ENCODE assay signal across 1 cellular context in genomic region chr20:62303327-62304226, GRCh38.
TF ChIP-seq lines count a peak whose summit lies in the region.

No MANE protein-coding gene starts in this region.

TF ChIP-seq in HepG2, 621 proteins besides CTCF, POLR2A, EP300 and RAD21 (continued from another document and continues in another):
- TF ChIP-seq, protein P1, sequence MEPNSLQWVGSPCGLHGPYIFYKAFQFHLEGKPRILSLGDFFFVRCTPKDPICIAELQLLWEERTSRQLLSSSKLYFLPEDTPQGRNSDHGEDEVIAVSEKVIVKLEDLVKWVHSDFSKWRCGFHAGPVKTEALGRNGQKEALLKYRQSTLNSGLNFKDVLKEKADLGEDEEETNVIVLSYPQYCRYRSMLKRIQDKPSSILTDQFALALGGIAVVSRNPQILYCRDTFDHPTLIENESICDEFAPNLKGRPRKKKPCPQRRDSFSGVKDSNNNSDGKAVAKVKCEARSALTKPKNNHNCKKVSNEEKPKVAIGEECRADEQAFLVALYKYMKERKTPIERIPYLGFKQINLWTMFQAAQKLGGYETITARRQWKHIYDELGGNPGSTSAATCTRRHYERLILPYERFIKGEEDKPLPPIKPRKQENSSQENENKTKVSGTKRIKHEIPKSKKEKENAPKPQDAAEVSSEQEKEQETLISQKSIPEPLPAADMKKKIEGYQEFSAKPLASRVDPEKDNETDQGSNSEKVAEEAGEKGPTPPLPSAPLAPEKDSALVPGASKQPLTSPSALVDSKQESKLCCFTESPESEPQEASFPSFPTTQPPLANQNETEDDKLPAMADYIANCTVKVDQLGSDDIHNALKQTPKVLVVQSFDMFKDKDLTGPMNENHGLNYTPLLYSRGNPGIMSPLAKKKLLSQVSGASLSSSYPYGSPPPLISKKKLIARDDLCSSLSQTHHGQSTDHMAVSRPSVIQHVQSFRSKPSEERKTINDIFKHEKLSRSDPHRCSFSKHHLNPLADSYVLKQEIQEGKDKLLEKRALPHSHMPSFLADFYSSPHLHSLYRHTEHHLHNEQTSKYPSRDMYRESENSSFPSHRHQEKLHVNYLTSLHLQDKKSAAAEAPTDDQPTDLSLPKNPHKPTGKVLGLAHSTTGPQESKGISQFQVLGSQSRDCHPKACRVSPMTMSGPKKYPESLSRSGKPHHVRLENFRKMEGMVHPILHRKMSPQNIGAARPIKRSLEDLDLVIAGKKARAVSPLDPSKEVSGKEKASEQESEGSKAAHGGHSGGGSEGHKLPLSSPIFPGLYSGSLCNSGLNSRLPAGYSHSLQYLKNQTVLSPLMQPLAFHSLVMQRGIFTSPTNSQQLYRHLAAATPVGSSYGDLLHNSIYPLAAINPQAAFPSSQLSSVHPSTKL (CRISPR knock-in tag; IDR thresholded peaks at IDR 0.05) = peak; percentile 41
- TF ChIP-seq CERS6 (CRISPR knock-in tag; IDR thresholded peaks at IDR 0.05) (0 out of 2 replicates have a peak, but pooled peaks have one; percentile 55), SNAPC5 (CRISPR knock-in tag; IDR thresholded peaks at IDR 0.05; ENCODE audit: borderline replicate concordance) (no peak), SAP130 (CRISPR knock-in tag; IDR thresholded peaks at IDR 0.05; ENCODE audit: low read depth) (peak; percentile 91), ZNF660 (CRISPR knock-in tag; IDR thresholded peaks at IDR 0.05; ENCODE audit: borderline replicate concordance, low read depth) (no peak), ZNF552 (CRISPR knock-in tag; IDR thresholded peaks at IDR 0.05; ENCODE audit: borderline replicate concordance) (peak; percentile 26; the same call in 1 of the 2 replicates), ESRRA (CRISPR knock-in tag; IDR thresholded peaks at IDR 0.05; ENCODE audit: low read depth) (0 out of 2 replicates have a peak, but pooled peaks have one; percentile 50), IRX3 (CRISPR knock-in tag; IDR thresholded peaks at IDR 0.05; ENCODE audit: borderline replicate concordance, low read depth) (no peak), ZZZ3 (CRISPR knock-in tag; IDR thresholded peaks at IDR 0.05; ENCODE audit: borderline replicate concordance) (no peak), ZNF607 (CRISPR knock-in tag; IDR thresholded peaks at IDR 0.05; ENCODE audit: borderline replicate concordance) (0 out of 2 replicates have a peak, but pooled peaks have one; percentile 49), ZBTB40 (IDR thresholded peaks at IDR 0.05) (no peak), ZBTB40 (CRISPR knock-in tag; IDR thresholded peaks at IDR 0.05) (peak; percentile 74), WIZ (CRISPR knock-in tag; IDR thresholded peaks at IDR 0.05) (no peak), ZNF263 (CRISPR knock-in tag; IDR thresholded peaks at IDR 0.05) (no peak; the same call in none of the 2 replicates), MXD3 (CRISPR knock-in tag; IDR thresholded peaks at IDR 0.05) (peak; percentile 51; the same call in 1 of the 2 replicates), RBFOX2 (IDR thresholded peaks at IDR 0.05; ENCODE audit: low read depth, low read length) (peak; percentile 63; the same call in 1 of the 2 replicates), ZNF704 (CRISPR knock-in tag; IDR thresholded peaks at IDR 0.05; ENCODE audit: borderline replicate concordance) (no peak), HOXA7 (CRISPR knock-in tag; IDR thresholded peaks at IDR 0.05) (no peak), POLR2AphosphoS2 (IDR thresholded peaks at IDR 0.05; ENCODE audit: low read depth, low read length) (0 out of 2 replicates have a peak, but pooled peaks have one; percentile 18), CENPX (CRISPR knock-in tag; IDR thresholded peaks at IDR 0.05) (no peak), ZNF546 (CRISPR knock-in tag; conservative IDR thresholded peaks at IDR 0.05) (no peak; the same call in 1 of the 2 replicates), ZNF432 (CRISPR knock-in tag; IDR thresholded peaks at IDR 0.05; ENCODE audit: borderline replicate concordance) (no peak), GABPA (IDR thresholded peaks at IDR 0.05; ENCODE audit: low read depth, low read length) (peak; percentile 25), GABPA (CRISPR knock-in tag; IDR thresholded peaks at IDR 0.05; ENCODE audit: low read depth) (peak; percentile 63; the same call in 1 of the 2 replicates)
- TF ChIP-seq, protein P2, sequence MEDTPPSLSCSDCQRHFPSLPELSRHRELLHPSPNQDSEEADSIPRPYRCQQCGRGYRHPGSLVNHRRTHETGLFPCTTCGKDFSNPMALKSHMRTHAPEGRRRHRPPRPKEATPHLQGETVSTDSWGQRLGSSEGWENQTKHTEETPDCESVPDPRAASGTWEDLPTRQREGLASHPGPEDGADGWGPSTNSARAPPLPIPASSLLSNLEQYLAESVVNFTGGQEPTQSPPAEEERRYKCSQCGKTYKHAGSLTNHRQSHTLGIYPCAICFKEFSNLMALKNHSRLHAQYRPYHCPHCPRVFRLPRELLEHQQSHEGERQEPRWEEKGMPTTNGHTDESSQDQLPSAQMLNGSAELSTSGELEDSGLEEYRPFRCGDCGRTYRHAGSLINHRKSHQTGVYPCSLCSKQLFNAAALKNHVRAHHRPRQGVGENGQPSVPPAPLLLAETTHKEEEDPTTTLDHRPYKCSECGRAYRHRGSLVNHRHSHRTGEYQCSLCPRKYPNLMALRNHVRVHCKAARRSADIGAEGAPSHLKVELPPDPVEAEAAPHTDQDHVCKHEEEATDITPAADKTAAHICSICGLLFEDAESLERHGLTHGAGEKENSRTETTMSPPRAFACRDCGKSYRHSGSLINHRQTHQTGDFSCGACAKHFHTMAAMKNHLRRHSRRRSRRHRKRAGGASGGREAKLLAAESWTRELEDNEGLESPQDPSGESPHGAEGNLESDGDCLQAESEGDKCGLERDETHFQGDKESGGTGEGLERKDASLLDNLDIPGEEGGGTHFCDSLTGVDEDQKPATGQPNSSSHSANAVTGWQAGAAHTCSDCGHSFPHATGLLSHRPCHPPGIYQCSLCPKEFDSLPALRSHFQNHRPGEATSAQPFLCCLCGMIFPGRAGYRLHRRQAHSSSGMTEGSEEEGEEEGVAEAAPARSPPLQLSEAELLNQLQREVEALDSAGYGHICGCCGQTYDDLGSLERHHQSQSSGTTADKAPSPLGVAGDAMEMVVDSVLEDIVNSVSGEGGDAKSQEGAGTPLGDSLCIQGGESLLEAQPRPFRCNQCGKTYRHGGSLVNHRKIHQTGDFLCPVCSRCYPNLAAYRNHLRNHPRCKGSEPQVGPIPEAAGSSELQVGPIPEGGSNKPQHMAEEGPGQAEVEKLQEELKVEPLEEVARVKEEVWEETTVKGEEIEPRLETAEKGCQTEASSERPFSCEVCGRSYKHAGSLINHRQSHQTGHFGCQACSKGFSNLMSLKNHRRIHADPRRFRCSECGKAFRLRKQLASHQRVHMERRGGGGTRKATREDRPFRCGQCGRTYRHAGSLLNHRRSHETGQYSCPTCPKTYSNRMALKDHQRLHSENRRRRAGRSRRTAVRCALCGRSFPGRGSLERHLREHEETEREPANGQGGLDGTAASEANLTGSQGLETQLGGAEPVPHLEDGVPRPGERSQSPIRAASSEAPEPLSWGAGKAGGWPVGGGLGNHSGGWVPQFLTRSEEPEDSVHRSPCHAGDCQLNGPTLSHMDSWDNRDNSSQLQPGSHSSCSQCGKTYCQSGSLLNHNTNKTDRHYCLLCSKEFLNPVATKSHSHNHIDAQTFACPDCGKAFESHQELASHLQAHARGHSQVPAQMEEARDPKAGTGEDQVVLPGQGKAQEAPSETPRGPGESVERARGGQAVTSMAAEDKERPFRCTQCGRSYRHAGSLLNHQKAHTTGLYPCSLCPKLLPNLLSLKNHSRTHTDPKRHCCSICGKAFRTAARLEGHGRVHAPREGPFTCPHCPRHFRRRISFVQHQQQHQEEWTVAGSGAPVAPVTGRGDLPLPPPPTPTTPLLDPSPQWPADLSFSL (CRISPR knock-in tag; IDR thresholded peaks at IDR 0.05) = 0 out of 2 replicates have a peak, but pooled peaks have one; percentile 43
- TF ChIP-seq, protein P3, sequence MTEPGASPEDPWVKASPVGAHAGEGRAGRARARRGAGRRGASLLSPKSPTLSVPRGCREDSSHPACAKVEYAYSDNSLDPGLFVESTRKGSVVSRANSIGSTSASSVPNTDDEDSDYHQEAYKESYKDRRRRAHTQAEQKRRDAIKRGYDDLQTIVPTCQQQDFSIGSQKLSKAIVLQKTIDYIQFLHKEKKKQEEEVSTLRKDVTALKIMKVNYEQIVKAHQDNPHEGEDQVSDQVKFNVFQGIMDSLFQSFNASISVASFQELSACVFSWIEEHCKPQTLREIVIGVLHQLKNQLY (CRISPR knock-in tag; IDR thresholded peaks at IDR 0.05) = no peak
- TF ChIP-seq, protein P4, sequence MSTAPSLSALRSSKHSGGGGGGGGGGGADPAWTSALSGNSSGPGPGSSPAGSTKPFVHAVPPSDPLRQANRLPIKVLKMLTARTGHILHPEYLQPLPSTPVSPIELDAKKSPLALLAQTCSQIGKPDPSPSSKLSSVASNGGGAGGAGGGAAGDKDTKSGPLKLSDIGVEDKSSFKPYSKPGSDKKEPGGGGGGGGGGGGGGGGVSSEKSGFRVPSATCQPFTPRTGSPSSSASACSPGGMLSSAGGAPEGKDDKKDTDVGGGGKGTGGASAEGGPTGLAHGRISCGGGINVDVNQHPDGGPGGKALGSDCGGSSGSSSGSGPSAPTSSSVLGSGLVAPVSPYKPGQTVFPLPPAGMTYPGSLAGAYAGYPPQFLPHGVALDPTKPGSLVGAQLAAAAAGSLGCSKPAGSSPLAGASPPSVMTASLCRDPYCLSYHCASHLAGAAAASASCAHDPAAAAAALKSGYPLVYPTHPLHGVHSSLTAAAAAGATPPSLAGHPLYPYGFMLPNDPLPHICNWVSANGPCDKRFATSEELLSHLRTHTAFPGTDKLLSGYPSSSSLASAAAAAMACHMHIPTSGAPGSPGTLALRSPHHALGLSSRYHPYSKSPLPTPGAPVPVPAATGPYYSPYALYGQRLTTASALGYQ (CRISPR knock-in tag; IDR thresholded peaks at IDR 0.05) = 0 out of 2 replicates have a peak, but pooled peaks have one; percentile 30
